Comparison of ENCODE assay signal across 1 cellular context in the genomic region with DNA sequence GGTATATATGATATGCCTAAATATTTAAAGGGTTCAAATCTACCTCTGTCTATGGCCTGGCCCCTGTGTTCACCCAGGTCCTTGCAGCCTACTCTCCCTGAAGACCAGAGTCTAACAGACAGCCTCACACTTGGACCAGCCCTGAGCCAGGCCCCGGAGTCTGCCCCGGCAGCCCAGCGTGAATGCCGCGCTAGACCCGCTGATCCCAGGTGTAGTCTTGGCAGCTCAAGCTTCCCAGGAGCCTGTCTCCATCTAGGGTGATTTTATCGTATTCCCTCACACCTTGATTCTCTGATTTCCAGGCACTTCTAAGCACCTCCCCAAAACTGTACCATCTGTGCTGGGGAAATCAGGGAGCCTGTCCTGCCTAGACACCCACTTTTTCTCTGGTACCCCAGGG.
TF ChIP-seq lines count a peak whose summit lies in the region.

No MANE protein-coding gene starts in this region.

TF ChIP-seq in H1, 55 proteins besides CTCF, POLR2A, EP300 and RAD21:
- TF ChIP-seq ATF3 (IDR thresholded peaks at IDR 0.05; ENCODE audit: insufficient read depth, low read depth, low read length) (no peak), RBBP5 (IDR thresholded peaks at IDR 0.05; ENCODE audit: borderline replicate concordance, low read depth, low read length) (no peak), NRF1 (IDR thresholded peaks at IDR 0.05; ENCODE audit: low read depth, low read length) (no peak), E2F6 (IDR thresholded peaks at IDR 0.05) (no peak), HDAC2 (IDR thresholded peaks at IDR 0.05; ENCODE audit: borderline replicate concordance in 1 of 2, low read depth in 2 of 2, low read length in 2 of 2) (no peak), CHD7 (IDR thresholded peaks at IDR 0.05; ENCODE audit: insufficient replicate concordance, low read length) (no peak), SUZ12 (IDR thresholded peaks at IDR 0.05; ENCODE audit: low read length) (no peak), TAF1 (IDR thresholded peaks at IDR 0.05; ENCODE audit: low read depth, low read length) (no peak), KDM1A (IDR thresholded peaks at IDR 0.05; ENCODE audit: borderline replicate concordance, low read length) (no peak), SP1 (IDR thresholded peaks at IDR 0.05; ENCODE audit: low read depth, low read length) (no peak), KDM5A (IDR thresholded peaks at IDR 0.05; ENCODE audit: low read length) (no peak), SIN3A (conservative IDR thresholded peaks at IDR 0.05 in 1 of 2, IDR thresholded peaks at IDR 0.05 in 1 of 2; ENCODE audit: low read depth in 1 of 2, low read length in 2 of 2) (no peak), CHD1 (IDR thresholded peaks at IDR 0.05; ENCODE audit: low read depth, low read length) (no peak), ASH2L (IDR thresholded peaks at IDR 0.05; ENCODE audit: low read length) (no peak), SRF (IDR thresholded peaks at IDR 0.05; ENCODE audit: low read depth, low read length) (no peak), GTF2F1 (IDR thresholded peaks at IDR 0.05; ENCODE audit: borderline replicate concordance, low read depth, low read length) (no peak)
- TF ChIP-seq, protein P1, sequence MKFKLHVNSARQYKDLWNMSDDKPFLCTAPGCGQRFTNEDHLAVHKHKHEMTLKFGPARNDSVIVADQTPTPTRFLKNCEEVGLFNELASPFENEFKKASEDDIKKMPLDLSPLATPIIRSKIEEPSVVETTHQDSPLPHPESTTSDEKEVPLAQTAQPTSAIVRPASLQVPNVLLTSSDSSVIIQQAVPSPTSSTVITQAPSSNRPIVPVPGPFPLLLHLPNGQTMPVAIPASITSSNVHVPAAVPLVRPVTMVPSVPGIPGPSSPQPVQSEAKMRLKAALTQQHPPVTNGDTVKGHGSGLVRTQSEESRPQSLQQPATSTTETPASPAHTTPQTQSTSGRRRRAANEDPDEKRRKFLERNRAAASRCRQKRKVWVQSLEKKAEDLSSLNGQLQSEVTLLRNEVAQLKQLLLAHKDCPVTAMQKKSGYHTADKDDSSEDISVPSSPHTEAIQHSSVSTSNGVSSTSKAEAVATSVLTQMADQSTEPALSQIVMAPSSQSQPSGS (IDR thresholded peaks at IDR 0.05; ENCODE audit: low read length): no peak
